30 cellular contexts compared by ENCODE assay signal in genomic region chr16:8775359-8775758, GRCh38. TPM values are rescaled to one million over a fixed set of nuclear protein-coding genes. Genes with fewer than 3 reads are reported as not detected.
DNase-seq lines count a peak whose midpoint lies in the region; ATAC-seq, FAIRE-seq and TF ChIP-seq lines count a peak whose summit lies in the region.
"Had no signal": no experiment of that assay in that cellular context is flagged by ENCODE, and none has a peak within 500 bp of the region (broad histone marks: within the 10 kb centered on the region; RNA-seq: fewer than 3 reads in every experiment).

No MANE protein-coding gene starts in this region.

- no peak overlapping the region for H4K8ac ChIP-seq in H1 (ENCODE audit: extremely low read depth, insufficient read depth, low read length)

- no peak for ATAC-seq in WTC11
- ATAC-seq: GM12878 had no signal

- H3K79me2 ChIP-seq in H1 (ENCODE audit: control insufficient read depth in 1 of 2, insufficient read depth in 2 of 2, low read length in 2 of 2) = no peaks in the 10 kb centered on the region

- no peaks in the 10 kb centered on the region for H3K23me2 ChIP-seq in H1 (ENCODE audit: low read depth, low read length)

- no peaks in the 10 kb centered on the region for H3K4me1 ChIP-seq in HEK293 (ENCODE audit: control insufficient read depth, insufficient read depth, low read length)
- H3K4me1 ChIP-seq in H1 (replicated peaks in 1 of 4; ENCODE audit: control insufficient read depth in 3 of 4, insufficient read depth in 4 of 4, low read length in 3 of 4) = peaks cover 0 to 1% (median 0%) of the 10 kb centered on the region in 4 experiments; a peak in 1 of 7 replicates
- peaks cover 0 to 16% (median 7%) of the 10 kb centered on the region in 3 donors for H3K4me1 ChIP-seq in esophagus squamous epithelium
- H3K4me1 ChIP-seq: BE2C, BLaER1 had no signal

- no peaks in the 10 kb centered on the region for H4K20me1 ChIP-seq in H1 (replicated peaks in 1 of 2; ENCODE audit: control insufficient read depth in 1 of 2, insufficient read depth in 2 of 2, low read length in 2 of 2)
- H4K20me1 ChIP-seq: BLaER1 had no signal

- no peak overlapping the region for H2BK15ac ChIP-seq in H1 (ENCODE audit: low read length)

- H2BK120ac ChIP-seq in H1 (replicated peaks; ENCODE audit: low read depth, low read length) = no peak overlapping the region

- no peak overlapping the region for H2AK5ac ChIP-seq in H1 (ENCODE audit: low read depth, low read length)

- no peak overlapping the region for H3K9ac ChIP-seq in H1 (replicated peaks in 1 of 4; ENCODE audit: extremely low read depth in 1 of 4, low read depth in 3 of 4, low read length in 3 of 4)
- H3K9ac ChIP-seq: BLaER1 had no signal

- 83% methylated on average over 1 of the region's 1 CpG; no CpG with 5 or more reads in 1 of the 2 experiments for WGBS in H1 (ENCODE audit: extremely low coverage in 1 of 2, insufficient coverage in 1 of 2, insufficient read length in 1 of 2, insufficient replicate concordance in 2 of 2, low coverage in 1 of 2, low lambda C conversion rate in 2 of 2, missing lambda C conversion rate in 1 of 2), 2 experiments
- 40 to 92% methylated on average over 1 of the region's 1 CpG for WGBS in esophagus squamous epithelium, 2 donors

- no peak for TF ChIP-seq POLR2A in H1 (IDR thresholded peaks at IDR 0.05; ENCODE audit: control extremely low read depth in 1 of 2, low read depth in 2 of 2, low read length in 2 of 2)
- no peak for TF ChIP-seq POLR2A in esophagus squamous epithelium (IDR thresholded peaks at IDR 0.05)

- CTCF ChIA-PET in HEK293 (lab: Yijun Ruan, JAX) (interaction anchor here (0.8 kb wide), 1 partner anchor 114 kb away, joined by 4 read pairs; no protein-coding TSS in a partner anchor), WTC11 (lab: Charles Lee) (no interaction called here), H1 (lab: Charles Lee; ENCODE audit: partially characterized antibody) (interaction anchor here (1.2 to 26.4 kb wide), 3 partner anchors 16 to 111 kb away, joined by 3 to 404 read pairs (median 11); partner anchors contain the start of gene ABAT), RWPE1 (lab: Yijun Ruan, JAX) (interaction anchor here (0.6 kb wide), 2 partner anchors 21 to 303 kb away, joined by 3 read pairs; no protein-coding TSS in a partner anchor)

- H3K4me1 Mint-ChIP-seq in WTC11 = no peaks in the 10 kb centered on the region
- H3K4me1 Mint-ChIP-seq: CD14-positive monocyte; CD4-positive, alpha-beta memory T cell; CD4-positive, CD25-positive, alpha-beta regulatory T cell; CD8-positive, alpha-beta memory T cell had no signal

- POLR2A ChIA-PET in HEK293 (lab: Yijun Ruan, JAX) (no interaction called here), WTC11 (lab: Charles Lee) (no interaction called here), H1 (lab: Charles Lee; ENCODE audit: partially characterized antibody) (no interaction called here), RWPE1 (lab: Yijun Ruan, JAX; ENCODE audit: low non-redundant PET) (no interaction called here)

- no peak overlapping the region for H3K14ac ChIP-seq in H1 (ENCODE audit: insufficient read length)

- H3K36me3 ChIP-seq in HEK293 (ENCODE audit: control insufficient read depth in 2 of 2, insufficient read depth in 1 of 2, low read length in 2 of 2) (peaks cover 0 to 60% of the 10 kb centered on the region in 2 experiments; a peak in 1 of 3 replicates), H1 (ENCODE audit: control insufficient read depth in 2 of 4, insufficient read depth in 4 of 4, low read length in 3 of 4) (peaks cover 0 to 9% (median 0%) of the 10 kb centered on the region in 4 experiments; a peak in 1 of 8 replicates), esophagus squamous epithelium (peaks cover 0 to 95% (median 0%) of the 10 kb centered on the region in 3 donors)

- no peak overlapping the region for H3K23ac ChIP-seq in H1 (ENCODE audit: insufficient read length)

- H3K27ac Mint-ChIP-seq in WTC11 = no peak overlapping the region
- H3K27ac Mint-ChIP-seq: CD4-positive, alpha-beta memory T cell; CD4-positive, CD25-positive, alpha-beta regulatory T cell had no signal

- DNase-seq in WTC11 (ENCODE audit: low spot score) (no peak), H1 (ENCODE audit: low read depth in 1 of 2, low spot score in 2 of 2) (no peak), esophagus squamous epithelium (lab: John Stamatoyannopoulos, UW) (no peak), RWPE1 (ENCODE audit: low spot score) (no peak), NCI-H1105 treated with DMSO at 0.1 percent for 48 hours (lab: John Stamatoyannopoulos, UW) (no peak), NCI-H187 (lab: John Stamatoyannopoulos, UW) (no peak), NCI-H1048 (lab: John Stamatoyannopoulos, UW) (no peak)
- DNase-seq: 8988T; ACHN; BE2C; C1 segment of cervical spinal cord; CD4-positive, alpha-beta memory T cell; CD4-positive, CD25-positive, alpha-beta regulatory T cell; CD8-positive, alpha-beta memory T cell; COR-L47; DMS 273 treated with DMSO at 0.1 percent for 48 hours; DMS153; DMS53; DMS79; DND-41; EL; GDM1 had no signal

- H3K9me3 Mint-ChIP-seq in WTC11 = peaks cover 3% of the 10 kb centered on the region
- H3K9me3 Mint-ChIP-seq: CD4-positive, alpha-beta memory T cell; CD8-positive, alpha-beta memory T cell had no signal

- H2AFZ ChIP-seq in H1 (ENCODE audit: low read length) = no peak overlapping the region

- no peak for FAIRE-seq in H1 (lab: Jason Lieb, UNC)
- FAIRE-seq: A204.1, GM12878, GM12892, GM18507, GM19239 had no signal

- H3K27me3 Mint-ChIP-seq in WTC11 (ENCODE audit: low read depth) = no peaks in the 10 kb centered on the region
- H3K27me3 Mint-ChIP-seq: CD4-positive, alpha-beta memory T cell; CD4-positive, CD25-positive, alpha-beta regulatory T cell; CD8-positive, alpha-beta memory T cell had no signal

- no peak overlapping the region for H3K4me3 Mint-ChIP-seq in WTC11
- H3K4me3 Mint-ChIP-seq: CD14-positive monocyte; CD4-positive, alpha-beta memory T cell; CD4-positive, CD25-positive, alpha-beta regulatory T cell; CD8-positive, alpha-beta memory T cell had no signal

- H3K27me3 ChIP-seq in H1 (replicated peaks in 1 of 4; ENCODE audit: control insufficient read depth in 3 of 4, extremely low read depth in 1 of 4, insufficient read depth in 3 of 4, low read length in 3 of 4) = no peaks in the 10 kb centered on the region; a peak in 1 of 7 replicates
- H3K27me3 ChIP-seq in esophagus squamous epithelium = no peaks in the 10 kb centered on the region
- H3K27me3 ChIP-seq: BE2C, BLaER1 had no signal

- no peak overlapping the region for H3K18ac ChIP-seq in H1 (ENCODE audit: extremely low read depth, low read length)

- H3K9me3 ChIP-seq in HEK293 (ENCODE audit: control insufficient read depth, insufficient read depth, low read depth, low read length) (no peaks in the 10 kb centered on the region), H1 (ENCODE audit: insufficient read depth in 2 of 2, low read depth in 1 of 2, low read length in 1 of 2) (no peaks in the 10 kb centered on the region), esophagus squamous epithelium (no peaks in the 10 kb centered on the region)
- H3K9me3 ChIP-seq: BE2C, BLaER1 had no signal

- TF ChIP-seq RAD21 in H1 (IDR thresholded peaks at IDR 0.05 in 1 of 2, conservative IDR thresholded peaks at IDR 0.05 in 1 of 2; ENCODE audit: low read depth in 2 of 2, low read length in 2 of 2) = no peak

- no peak overlapping the region for H4K5ac ChIP-seq in H1 (ENCODE audit: insufficient read length, low read depth, low read length)

- H2BK5ac ChIP-seq in H1 (ENCODE audit: low read depth, low read length) = no peak overlapping the region

- H3K36me3 Mint-ChIP-seq in WTC11 = peaks cover 3% of the 10 kb centered on the region

- H3K27ac ChIP-seq in HEK293 (ENCODE audit: extremely low read depth, low read depth, low read length) (no peak overlapping the region), H1 (ENCODE audit: low read depth, low read length) (no peak overlapping the region), esophagus squamous epithelium (peak overlapping the region; percentile 14 to 75 (median 52)), RWPE1 (no peak overlapping the region)
- H3K27ac ChIP-seq: BLaER1 had no signal

- H3K4ac ChIP-seq in H1 (replicated peaks; ENCODE audit: insufficient read length, low read depth, low read length) = no peak overlapping the region

- H3K56ac ChIP-seq in H1 (replicated peaks; ENCODE audit: insufficient read length, low read depth, low read length) = no peak overlapping the region

- no peaks in the 10 kb centered on the region for H3K79me1 ChIP-seq in H1 (ENCODE audit: low read depth, low read length)

- intact Hi-C loops in esophagus squamous epithelium (cut with DNase I) = no loop called here

- no peak for TF ChIP-seq EP300 in H1 (IDR thresholded peaks at IDR 0.05; ENCODE audit: borderline replicate concordance in 1 of 2, low read depth in 2 of 2, low read length in 2 of 2)

- no peak overlapping the region for H2BK20ac ChIP-seq in H1 (ENCODE audit: low read length)

- H3K4me2 ChIP-seq in H1 (ENCODE audit: insufficient read depth in 1 of 2, low read depth in 2 of 2, low read length in 2 of 2) = no peak overlapping the region
- H3K4me2 ChIP-seq: BLaER1 had no signal

- H3K4me3 ChIP-seq in HEK293 (ENCODE audit: low read depth, low read length) (no peak overlapping the region), H1 (ENCODE audit: extremely low read depth in 1 of 4, insufficient read depth in 2 of 4, low read depth in 3 of 4, low read length in 4 of 4) (no peak overlapping the region), esophagus squamous epithelium (no peak overlapping the region)
- H3K4me3 ChIP-seq: BLaER1, GM12878 had no signal

- H4K91ac ChIP-seq in H1 (replicated peaks; ENCODE audit: insufficient read length, low read length) = no peak overlapping the region

- H2BK12ac ChIP-seq in H1 (ENCODE audit: low read depth, low read length) = no peak overlapping the region

- TF ChIP-seq CTCF in HEK293 (tag by site-specific recombination; IDR thresholded peaks at IDR 0.05) (no peak), WTC11 (IDR thresholded peaks at IDR 0.05) (no peak), H1 (IDR thresholded peaks at IDR 0.05; ENCODE audit: control extremely low read depth in 1 of 3, insufficient read depth in 1 of 3, low read depth in 1 of 3, low read length in 3 of 3) (no peak), esophagus squamous epithelium (IDR thresholded peaks at IDR 0.05) (no peak), RWPE1 (conservative IDR thresholded peaks at IDR 0.05; ENCODE audit: low read depth) (no peak)

RNA-seq across cellular contexts. Expression of gene TMEM186, which starts 22.1 kb away (rescaled TPM):
- 13.9 to 17.8 TPM (median 14.6 TPM) in 3 replicates for total RNA-seq in WTC11 (2021)
- total RNA-seq in H1 (2021; fragmentation: NEBNext Ultra II Directional; extraction: Animal tissue kit (Norgen Biotek cat#: 25700)) = 13.1 and 14.3 TPM in 2 replicates
- polyA plus RNA-seq in H1 (2011; rRNA removed) = 10.5 and 13.1 TPM in 2 replicates
- 14.6 TPM for polyA plus RNA-seq in H1 (2011; cell fraction: cytosol; rRNA removed)
- 9.6 TPM for polyA plus RNA-seq in H1 (2011; cell fraction: nucleus; rRNA removed)
- 17.3 to 18.4 TPM (median 17.8 TPM) in 4 replicates for polyA plus RNA-seq in H1 (2012, experiment 1 of 2)
- 6.8 TPM for polyA plus RNA-seq in H1 (2012, experiment 2 of 2)
- 9.0 TPM for polyA plus RNA-seq in H1 (2013, experiment 1 of 2)
- polyA plus RNA-seq in H1 (2013, experiment 2 of 2) = 9.3 TPM
- 14.3 and 15.0 TPM in 2 replicates for polyA minus RNA-seq in H1 (2011; rRNA and poly(A)+ RNA removed)
- polyA minus RNA-seq in H1 (2011; cell fraction: cytosol; rRNA and poly(A)+ RNA removed) = 6.2 TPM
- 7.2 TPM for polyA minus RNA-seq in H1 (2011; cell fraction: nucleus; rRNA and poly(A)+ RNA removed)
- 1 to 10 TPM; 3.6 to 9.7 (median 8.6) TPM for total RNA-seq in esophagus squamous epithelium

RNA-seq across cellular contexts. Expression of gene PMM2, which starts 22.3 kb away (rescaled TPM):
- 43.5 to 53.8 TPM (median 46.1 TPM) in 3 replicates for total RNA-seq in WTC11 (2021)
- 47.0 and 49.4 TPM in 2 replicates for total RNA-seq in H1 (2021; fragmentation: NEBNext Ultra II Directional; extraction: Animal tissue kit (Norgen Biotek cat#: 25700))
- polyA plus RNA-seq in H1 (2011; rRNA removed) = 26.2 and 40.0 TPM in 2 replicates
- polyA plus RNA-seq in H1 (2011; cell fraction: cytosol; rRNA removed) = 30.8 TPM
- polyA plus RNA-seq in H1 (2011; cell fraction: nucleus; rRNA removed) = 27.0 TPM
- 37.0 to 41.9 TPM (median 40.4 TPM) in 4 replicates for polyA plus RNA-seq in H1 (2012, experiment 1 of 2)
- polyA plus RNA-seq in H1 (2012, experiment 2 of 2) = 33.6 TPM
- 47.0 TPM for polyA plus RNA-seq in H1 (2013, experiment 1 of 2)
- 45.2 TPM for polyA plus RNA-seq in H1 (2013, experiment 2 of 2)
- 15.1 TPM in 2 replicates for polyA minus RNA-seq in H1 (2011; rRNA and poly(A)+ RNA removed)
- 23.6 TPM for polyA minus RNA-seq in H1 (2011; cell fraction: cytosol; rRNA and poly(A)+ RNA removed)
- polyA minus RNA-seq in H1 (2011; cell fraction: nucleus; rRNA and poly(A)+ RNA removed) = 22.8 TPM
- 10 to 100 TPM; 36.3 to 54.3 (median 41.4) TPM for total RNA-seq in esophagus squamous epithelium

Comparison
In these comparisons a context has a peak if more than half of its experiments do, and no peak if none do; other contexts are left out.
1. H3K27ac ChIP-seq: peak in esophagus squamous epithelium (4 of 4); none in HEK293 (single experiment), H1 (single experiment) and RWPE1 (single experiment).